1 cellular context compared by ENCODE assay signal in the genomic region with DNA sequence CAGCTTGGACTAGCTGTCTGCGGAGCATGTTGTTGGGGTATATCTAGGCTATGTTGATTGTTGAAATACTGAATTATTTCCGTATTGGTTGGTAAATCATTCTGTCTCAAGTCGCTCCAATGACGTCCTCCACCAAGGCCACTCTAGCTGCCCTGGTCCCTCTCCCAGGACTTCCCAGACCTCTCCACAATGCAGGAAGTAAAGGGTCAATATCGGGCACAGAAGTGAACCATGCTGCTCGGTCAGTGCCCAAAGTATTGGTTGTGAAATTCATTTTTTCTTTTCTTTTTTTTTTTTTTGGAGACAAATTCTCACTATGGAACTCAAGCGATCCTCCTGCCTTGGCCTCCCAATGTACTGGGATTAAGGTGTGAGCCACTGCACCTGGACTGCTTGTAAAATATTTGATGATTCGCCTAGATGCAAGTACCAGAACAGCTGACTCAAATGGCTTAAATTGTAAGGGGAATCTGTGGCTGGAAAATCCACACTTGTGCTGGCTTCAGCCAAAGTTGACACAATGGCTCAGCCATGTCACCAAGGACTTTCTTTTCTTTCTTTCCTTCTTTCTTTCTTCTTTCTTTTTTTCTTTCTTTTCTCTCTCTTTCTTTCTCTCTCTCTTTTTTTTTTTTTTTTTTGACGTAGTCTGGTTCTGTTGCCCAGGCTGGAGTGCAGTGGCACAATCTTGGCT.
TF ChIP-seq lines count a peak whose summit lies in the region.

No MANE protein-coding gene starts in this region.

TF ChIP-seq in endothelial cell of umbilical vein, 7 proteins besides CTCF, POLR2A, EP300 and RAD21:
- TF ChIP-seq POLR2AphosphoS5 (IDR thresholded peaks at IDR 0.05; ENCODE audit: insufficient read depth, low read depth, low read length) (no peak), MYC (IDR thresholded peaks at IDR 0.05; ENCODE audit: low read depth, low read length) (no peak), FOS (IDR thresholded peaks at IDR 0.05; ENCODE audit: borderline replicate concordance, insufficient read depth, low read length) (no peak), EZH2 (IDR thresholded peaks at IDR 0.05; ENCODE audit: borderline replicate concordance, low read depth, low read length, severe bottlenecking) (no peak), GATA2 (IDR thresholded peaks at IDR 0.05; ENCODE audit: insufficient read depth, insufficient read length, low read depth, low read length) (no peak), JUN (IDR thresholded peaks at IDR 0.05; ENCODE audit: borderline replicate concordance, insufficient read depth, insufficient read length, low read depth) (no peak)
- TF ChIP-seq, protein P1, sequence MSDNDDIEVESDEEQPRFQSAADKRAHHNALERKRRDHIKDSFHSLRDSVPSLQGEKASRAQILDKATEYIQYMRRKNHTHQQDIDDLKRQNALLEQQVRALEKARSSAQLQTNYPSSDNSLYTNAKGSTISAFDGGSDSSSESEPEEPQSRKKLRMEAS (IDR thresholded peaks at IDR 0.05; ENCODE audit: insufficient read depth, insufficient read length), result no peak
